20 cellular contexts compared by ENCODE assay signal in the genomic region with DNA sequence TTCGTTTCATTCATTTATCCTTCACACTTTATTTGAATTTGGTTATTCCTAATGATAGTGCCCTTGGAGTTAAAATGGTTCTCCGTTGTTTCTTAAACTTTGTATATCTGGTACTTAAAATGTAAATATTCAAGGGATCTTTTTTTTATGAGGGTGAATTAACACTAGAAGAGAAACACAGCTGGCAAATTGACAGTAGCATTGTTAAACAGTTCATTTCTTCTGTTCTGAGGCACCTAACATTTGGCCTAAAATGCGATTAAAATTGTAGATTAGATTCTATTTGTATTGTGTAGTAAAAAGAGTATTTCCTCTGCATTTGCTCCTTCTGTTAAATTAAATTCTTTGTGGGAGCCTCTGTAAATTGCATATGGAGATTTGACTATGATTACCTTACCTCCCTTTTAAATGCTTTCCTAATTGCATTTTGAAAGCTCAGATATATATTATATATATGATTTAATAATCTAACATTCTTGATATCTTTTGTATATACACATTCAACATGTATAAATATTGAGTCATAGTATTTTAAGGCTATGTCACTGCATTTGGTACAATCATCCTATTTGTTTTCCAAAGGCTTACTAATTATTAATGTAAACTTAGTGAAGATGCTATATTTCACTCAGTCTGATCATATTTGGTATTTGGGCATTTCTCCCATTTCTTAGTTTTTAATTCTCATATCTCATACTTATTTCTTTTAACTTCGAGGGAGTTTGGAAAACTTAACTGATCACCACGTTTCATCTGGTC.
DNase-seq lines count a peak whose midpoint lies in the region; ATAC-seq, FAIRE-seq and TF ChIP-seq lines count a peak whose summit lies in the region.
"Had no signal": no experiment of that assay in that cellular context is flagged by ENCODE, and none has a peak within 500 bp of the region (broad histone marks: within the 10 kb centered on the region; RNA-seq: fewer than 3 reads in every experiment).

No MANE protein-coding gene starts in this region.

- H3K4me3 ChIP-seq in A673 (ENCODE audit: low read depth, low read length, poor library complexity, severe bottlenecking) = no peak overlapping the region
- H3K4me3 ChIP-seq in GM23338 = no peak overlapping the region
- no peak overlapping the region for H3K4me3 ChIP-seq in PC-3 (ENCODE audit: low read length)
- H3K4me3 ChIP-seq in trophoblast cell (ENCODE audit: low read depth, low read length) = no peak overlapping the region
- H3K4me3 ChIP-seq: GM23248 had no signal

- WGBS in trophoblast cell (ENCODE audit: extremely low coverage, insufficient coverage, insufficient read length) = no CpG with 5 or more reads among the region's 5 CpGs

- intact Hi-C loops in A673 (cut with micrococcal nuclease; ENCODE audit: unreplicated experiment) = no loop called here
- intact Hi-C loops in PC-3 (cut with micrococcal nuclease) = no loop called here
- intact Hi-C loops in activated T-helper 2 cell treated with anti-CD3 and anti-CD28 coated beads, Interferon-gamma antibody, Interleukin-2, Interleukin-4, amounts not matched to agents 10 μg/mL and 5 μg/mL and 100 μg/mL, durations not matched to agents 14 hours and 24 hours and 36 hours (cut with micrococcal nuclease) = no loop called here

- FAIRE-seq in TTC549 (lab: Jason Lieb, UNC) = peak; percentile 15
- FAIRE-seq: A204.1, GM12892 had no signal

- peak; percentile 45 for DNase-seq in A673 (ENCODE audit: low spot score)
- no peak for DNase-seq in GM23338 (ENCODE audit: low spot score)
- peak; percentile 56 for DNase-seq in PC-3
- no peak for DNase-seq in activated T-helper 2 cell treated with anti-CD3 and anti-CD28 coated beads, Interferon-gamma antibody, Interleukin-2, Interleukin-4, amounts not matched to agents 10 μg/mL and 5 μg/mL and 100 μg/mL, durations not matched to agents 14 hours and 24 hours and 36 hours (ENCODE audit: low spot score)
- no peak for DNase-seq in AML-193 (lab: John Stamatoyannopoulos, UW)
- no peak for DNase-seq in trophoblast cell
- DNase-seq: ACHN; C1 segment of cervical spinal cord; Calu3; CD4-positive, alpha-beta memory T cell; COR-L47; DND-41; GM23248; H9 had no signal

- H3K79me2 ChIP-seq in GM23338 (replicated peaks; ENCODE audit: insufficient read depth) = no peaks in the 10 kb centered on the region
- no peaks in the 10 kb centered on the region for H3K79me2 ChIP-seq in PC-3 (ENCODE audit: low read length)
- no peaks in the 10 kb centered on the region for H3K79me2 ChIP-seq in trophoblast cell (ENCODE audit: control insufficient read depth, insufficient read depth, low read length, poor library complexity)

- no peak overlapping the region for H3K14ac ChIP-seq in trophoblast cell (ENCODE audit: low read length)

- peaks cover 5% of the 10 kb centered on the region for H3K4me1 ChIP-seq in A673 (ENCODE audit: insufficient read depth, low read length, poor library complexity, severe bottlenecking)
- peaks cover 42% of the 10 kb centered on the region for H3K4me1 ChIP-seq in GM23338 (ENCODE audit: insufficient read depth)
- peaks cover 14% of the 10 kb centered on the region for H3K4me1 ChIP-seq in PC-3 (ENCODE audit: insufficient read depth, low read length)
- H3K4me1 ChIP-seq in trophoblast cell (ENCODE audit: control insufficient read depth in 1 of 2, insufficient read depth in 2 of 2, low read length in 2 of 2) = no peaks in the 10 kb centered on the region

- H3K9me3 ChIP-seq in A673 (ENCODE audit: low read depth, low read length, poor library complexity, severe bottlenecking) = no peaks in the 10 kb centered on the region
- H3K9me3 ChIP-seq in PC-3 (ENCODE audit: low read length) = no peaks in the 10 kb centered on the region
- H3K9me3 ChIP-seq in trophoblast cell (ENCODE audit: insufficient read depth, low read depth, low read length) = no peaks in the 10 kb centered on the region

- no peak overlapping the region for H2AFZ ChIP-seq in GM23338
- H2AFZ ChIP-seq in PC-3 (ENCODE audit: low read length) = no peak overlapping the region
- H2AFZ ChIP-seq in trophoblast cell (ENCODE audit: insufficient read depth, low read length, poor library complexity) = no peak overlapping the region
- H2AFZ ChIP-seq: GM23248 had no signal

- no peak overlapping the region for H4K12ac ChIP-seq in trophoblast cell (ENCODE audit: low read depth, low read length)

- H3K4me1 Mint-ChIP-seq in GM23338 = peaks cover 40% of the 10 kb centered on the region
- peaks cover 23% of the 10 kb centered on the region for H3K4me1 Mint-ChIP-seq in activated T-helper 2 cell treated with anti-CD3 and anti-CD28 coated beads, Interferon-gamma antibody, Interleukin-2, Interleukin-4, amounts not matched to agents 10 μg/mL and 5 μg/mL and 100 μg/mL, durations not matched to agents 14 hours and 24 hours and 36 hours (ENCODE audit: low read depth)

- no peak for ATAC-seq in GM23338
- peak; percentile 89 for ATAC-seq in PC-3
- ATAC-seq in HG02840 (IDR thresholded peaks at IDR 0.05; ENCODE audit: low FRiP score, unreplicated experiment) = no peak
- ATAC-seq: HCT116 had no signal

- no peak overlapping the region for H4K91ac ChIP-seq in trophoblast cell (ENCODE audit: low read depth, low read length)

- no peaks in the 10 kb centered on the region for H3K9me2 ChIP-seq in GM23338 (ENCODE audit: insufficient read depth)
- H3K9me2 ChIP-seq in PC-3 (replicated peaks; ENCODE audit: low read length) = no peaks in the 10 kb centered on the region

- no peak overlapping the region for H3K18ac ChIP-seq in trophoblast cell (ENCODE audit: low read length)

- no peaks in the 10 kb centered on the region for H3K27me3 Mint-ChIP-seq in GM23338 (ENCODE audit: insufficient read depth, low read depth, poor library complexity)
- no peaks in the 10 kb centered on the region for H3K27me3 Mint-ChIP-seq in activated T-helper 2 cell treated with anti-CD3 and anti-CD28 coated beads, Interferon-gamma antibody, Interleukin-2, Interleukin-4, amounts not matched to agents 10 μg/mL and 5 μg/mL and 100 μg/mL, durations not matched to agents 14 hours and 24 hours and 36 hours (ENCODE audit: low read depth)
- H3K27me3 Mint-ChIP-seq: CD4-positive, alpha-beta memory T cell had no signal

- TF ChIP-seq CTCF in A673 (conservative IDR thresholded peaks at IDR 0.05; ENCODE audit: low read depth, low read length) (no peak), GM23338 (conservative IDR thresholded peaks at IDR 0.05; ENCODE audit: low read depth in 2 of 2) (no peak), PC-3 (conservative IDR thresholded peaks at IDR 0.05; ENCODE audit: low read depth, low read length) (no peak)

- POLR2A ChIA-PET in A673 (lab: Charles Lee; ENCODE audit: low non-redundant PET) (no interaction called here), PC-3 (lab: Charles Lee; ENCODE audit: unreplicated experiment) (no interaction called here)

- no peaks in the 10 kb centered on the region for H3K27me3 ChIP-seq in A673 (replicated peaks; ENCODE audit: insufficient read depth, low read depth, low read length, poor library complexity)
- H3K27me3 ChIP-seq in GM23338 (ENCODE audit: insufficient read depth) = no peaks in the 10 kb centered on the region
- no peaks in the 10 kb centered on the region for H3K27me3 ChIP-seq in PC-3 (ENCODE audit: low read length)
- H3K27me3 ChIP-seq in trophoblast cell (ENCODE audit: insufficient read depth, low read length) = no peaks in the 10 kb centered on the region

- H3K4me3 Mint-ChIP-seq in GM23338 = peak overlapping the region; percentile 44; the same call in 1 of the 3 replicates
- H3K4me3 Mint-ChIP-seq in activated T-helper 2 cell treated with anti-CD3 and anti-CD28 coated beads, Interferon-gamma antibody, Interleukin-2, Interleukin-4, amounts not matched to agents 10 μg/mL and 5 μg/mL and 100 μg/mL, durations not matched to agents 14 hours and 24 hours and 36 hours (ENCODE audit: low read depth) = no peak overlapping the region
- H3K4me3 Mint-ChIP-seq: CD4-positive, alpha-beta memory T cell had no signal

- no peak overlapping the region for H4K8ac ChIP-seq in trophoblast cell (ENCODE audit: low read depth, low read length)

- H3K23ac ChIP-seq in trophoblast cell (ENCODE audit: low read length) = no peak overlapping the region

- BruUV-seq in A673 (replicated peaks; lab: Mats Ljungman, UMichigan) (no TSS peak), PC-3 (replicated peaks; lab: Mats Ljungman, UMichigan) (no TSS peak)

- H2BK5ac ChIP-seq in trophoblast cell (ENCODE audit: low read depth, low read length, poor library complexity) = no peak overlapping the region

- H2AK5ac ChIP-seq in trophoblast cell (ENCODE audit: low read length) = no peak overlapping the region

- H3K79me1 ChIP-seq in trophoblast cell (ENCODE audit: low read length) = no peaks in the 10 kb centered on the region

- H3K9ac ChIP-seq in PC-3 (ENCODE audit: low read length) (no peak overlapping the region), trophoblast cell (ENCODE audit: low read length) (no peak overlapping the region)
- H3K9ac ChIP-seq: GM23248 had no signal

- H3K9me3 Mint-ChIP-seq in GM23338 = no peaks in the 10 kb centered on the region
- no peaks in the 10 kb centered on the region for H3K9me3 Mint-ChIP-seq in activated T-helper 2 cell treated with anti-CD3 and anti-CD28 coated beads, Interferon-gamma antibody, Interleukin-2, Interleukin-4, amounts not matched to agents 10 μg/mL and 5 μg/mL and 100 μg/mL, durations not matched to agents 14 hours and 24 hours and 36 hours
- H3K9me3 Mint-ChIP-seq: CD4-positive, alpha-beta memory T cell; H9 had no signal

- H3K4ac ChIP-seq in trophoblast cell (ENCODE audit: low read depth, low read length) = no peak overlapping the region

- H3K27ac ChIP-seq in A673 (ENCODE audit: low read depth, low read length, poor library complexity, severe bottlenecking) = no peak overlapping the region
- no peak overlapping the region for H3K27ac ChIP-seq in GM23338 (ENCODE audit: low read depth)
- peak overlapping the region; percentile 17; the same call in 1 of the 2 replicates for H3K27ac ChIP-seq in PC-3 (ENCODE audit: low read length)
- no peak overlapping the region for H3K27ac ChIP-seq in trophoblast cell (ENCODE audit: low read depth, low read length)
- H3K27ac ChIP-seq: 22Rv1, GM23248 had no signal

- no peaks in the 10 kb centered on the region for H3K36me3 Mint-ChIP-seq in GM23338 (ENCODE audit: low read depth)
- H3K36me3 Mint-ChIP-seq in activated T-helper 2 cell treated with anti-CD3 and anti-CD28 coated beads, Interferon-gamma antibody, Interleukin-2, Interleukin-4, amounts not matched to agents 10 μg/mL and 5 μg/mL and 100 μg/mL, durations not matched to agents 14 hours and 24 hours and 36 hours (ENCODE audit: low read depth) = peaks cover 38% of the 10 kb centered on the region

- H3K36me3 ChIP-seq in A673 (ENCODE audit: insufficient read depth, low read length, poor library complexity, severe bottlenecking) (no peaks in the 10 kb centered on the region), GM23338 (ENCODE audit: insufficient read depth) (no peaks in the 10 kb centered on the region), PC-3 (ENCODE audit: low read depth, low read length) (peaks cover 4% of the 10 kb centered on the region; the same call in 1 of the 2 replicates), trophoblast cell (ENCODE audit: control insufficient read depth in 1 of 2, insufficient read depth in 2 of 2, low read length in 2 of 2) (peaks cover 0 to 1% of the 10 kb centered on the region in 2 experiments)

- peak overlapping the region; percentile 45 for H3K4me2 ChIP-seq in GM23338
- 0 out of 2 replicates have a peak overlapping the region, but pooled peaks have one; percentile 29 for H3K4me2 ChIP-seq in PC-3 (ENCODE audit: low read length)
- H3K4me2 ChIP-seq in trophoblast cell (ENCODE audit: low read length) = no peak overlapping the region

- H2BK120ac ChIP-seq in trophoblast cell (ENCODE audit: insufficient read depth, low read length, poor library complexity) = no peak overlapping the region

- H3F3A ChIP-seq in GM23338 (replicated peaks; ENCODE audit: low read depth) (no peaks in the 10 kb centered on the region), PC-3 (ENCODE audit: low read length, unreplicated experiment) (no peaks in the 10 kb centered on the region)

- H3K27ac Mint-ChIP-seq in GM23338 = peak overlapping the region; percentile 70; the same call in 1 of the 2 replicates
- no peak overlapping the region for H3K27ac Mint-ChIP-seq in activated T-helper 2 cell treated with anti-CD3 and anti-CD28 coated beads, Interferon-gamma antibody, Interleukin-2, Interleukin-4, amounts not matched to agents 10 μg/mL and 5 μg/mL and 100 μg/mL, durations not matched to agents 14 hours and 24 hours and 36 hours
- H3K27ac Mint-ChIP-seq: H9 had no signal

- no peak overlapping the region for H2BK12ac ChIP-seq in trophoblast cell (ENCODE audit: low read length)

- no peaks in the 10 kb centered on the region for H4K20me1 ChIP-seq in GM23338 (replicated peaks; ENCODE audit: insufficient read depth)
- H4K20me1 ChIP-seq in PC-3 (ENCODE audit: low read length) = no peaks in the 10 kb centered on the region

- CTCF ChIA-PET in A673 (lab: Charles Lee) = no interaction called here
- CTCF ChIA-PET in PC-3 (lab: Charles Lee) = no interaction called here

Comparison
In these comparisons a context has a peak if more than half of its experiments do, and no peak if none do; other contexts are left out.
1. DNase-seq: peak in A673 (single experiment) and PC-3 (single experiment); none in GM23338 (single experiment), activated T-helper 2 cell treated with anti-CD3 and anti-CD28 coated beads, Interferon-gamma antibody, Interleukin-2, Interleukin-4, amounts not matched to agents 10 μg/mL and 5 μg/mL and 100 μg/mL, durations not matched to agents 14 hours and 24 hours and 36 hours (single experiment), AML-193 (0 of 2) and trophoblast cell (0 of 2).